Comparison of ENCODE assay signal across 16 cellular contexts in genomic region chr20:32010096-32010495, GRCh38. TPM values are rescaled to one million over a fixed set of nuclear protein-coding genes. Genes with fewer than 3 reads are reported as not detected.
DNase-seq lines count a peak whose midpoint lies in the region; ATAC-seq and TF ChIP-seq lines count a peak whose summit lies in the region.
"Had no signal": no experiment of that assay in that cellular context is flagged by ENCODE, and none has a peak within 500 bp of the region (broad histone marks: within the 10 kb centered on the region; RNA-seq: fewer than 3 reads in every experiment).

Gene CCM2L (plus strand): TSS chr20:32010438. CDS start chr20:32010455, 17 bp downstream.

- H3K4me3 ChIP-seq in gastroesophageal sphincter = peak within 1 kb of the TSS in 1 of 2 donors; percentile 42
- H3K4me3 ChIP-seq in lower lobe of right lung = peak within 1 kb of the TSS; percentile 52
- peak within 1 kb of the TSS in 1 of 4 donors; percentile 34 for H3K4me3 ChIP-seq in tibial nerve

- H3K27ac Mint-ChIP-seq in WTC11 = no peak within 1 kb of the TSS; the same call in 1 of the 2 replicates
- no peak within 1 kb of the TSS for H3K27ac Mint-ChIP-seq in activated naive CD8-positive, alpha-beta T cell treated with anti-CD3 and anti-CD28 coated beads for 36 hours
- H3K27ac Mint-ChIP-seq: stimulated activated naive B cell treated with anti-CD40 and anti-IgM and Interleukin-4, amounts not matched to agents 10 μg/mL and 1 μg/mL and 100 μg/mL, for 72 hours had no signal

- H3K4me1 ChIP-seq in gastroesophageal sphincter (peaks cover 0 to 5% (median 0%) of the 10 kb centered on the region in 3 donors), lower lobe of right lung (peaks cover 19% of the 10 kb centered on the region), tibial nerve (peaks cover 0 to 10% (median 0%) of the 10 kb centered on the region in 4 donors)

- no peaks in the 10 kb centered on the region for H3K9me3 Mint-ChIP-seq in WTC11
- H3K9me3 Mint-ChIP-seq in activated naive CD8-positive, alpha-beta T cell treated with anti-CD3 and anti-CD28 coated beads for 36 hours = no peaks in the 10 kb centered on the region
- H3K9me3 Mint-ChIP-seq: stimulated activated naive B cell treated with anti-CD40 and anti-IgM and Interleukin-4, amounts not matched to agents 10 μg/mL and 1 μg/mL and 100 μg/mL, for 72 hours had no signal

- CTCF ChIA-PET in WTC11 (lab: Charles Lee) = interaction anchor here (0.8 to 1.3 kb wide), 2 partner anchors 21 to 157 kb away, joined by 3 to 4 read pairs; no protein-coding TSS in a partner anchor

- no CpG with 5 or more reads among the region's 2 CpGs for WGBS in gastroesophageal sphincter (ENCODE audit: low coverage in 1 of 2), 2 donors
- 40 to 50% methylated on average over 2 of the region's 2 CpGs for WGBS in tibial nerve, 2 donors

- no peaks in the 10 kb centered on the region for H3K36me3 Mint-ChIP-seq in WTC11
- H3K36me3 Mint-ChIP-seq in activated naive CD8-positive, alpha-beta T cell treated with anti-CD3 and anti-CD28 coated beads for 36 hours = no peaks in the 10 kb centered on the region
- H3K36me3 Mint-ChIP-seq: stimulated activated naive B cell treated with anti-CD40 and anti-IgM and Interleukin-4, amounts not matched to agents 10 μg/mL and 1 μg/mL and 100 μg/mL, for 72 hours had no signal

- POLR2A ChIA-PET in WTC11 (lab: Charles Lee) = no interaction called here

- H3K9me3 ChIP-seq in gastroesophageal sphincter (no peaks in the 10 kb centered on the region), lower lobe of right lung (no peaks in the 10 kb centered on the region), tibial nerve (no peaks in the 10 kb centered on the region)

- no peak for TF ChIP-seq POLR2A in gastroesophageal sphincter (IDR thresholded peaks at IDR 0.05)
- no peak for TF ChIP-seq POLR2A in tibial nerve (IDR thresholded peaks at IDR 0.05)

- peak within 1 kb of the TSS; percentile 41 for H3K4me3 Mint-ChIP-seq in WTC11
- no peak within 1 kb of the TSS for H3K4me3 Mint-ChIP-seq in activated naive CD8-positive, alpha-beta T cell treated with anti-CD3 and anti-CD28 coated beads for 36 hours
- H3K4me3 Mint-ChIP-seq: stimulated activated naive B cell treated with anti-CD40 and anti-IgM and Interleukin-4, amounts not matched to agents 10 μg/mL and 1 μg/mL and 100 μg/mL, for 72 hours had no signal

- ATAC-seq in WTC11 (no peak), gastroesophageal sphincter (peak; percentile 30), lower lobe of right lung (peak; percentile 49 to 57), HG03521 (IDR thresholded peaks at IDR 0.05; ENCODE audit: unreplicated experiment) (no peak)
- ATAC-seq: stimulated activated naive B cell treated with anti-CD40 and anti-IgM and Interleukin-4, amounts not matched to agents 10 μg/mL and 1 μg/mL and 100 μg/mL, for 72 hours had no signal

- TF ChIP-seq CTCF in WTC11 (IDR thresholded peaks at IDR 0.05) = no peak
- no peak for TF ChIP-seq CTCF in gastroesophageal sphincter (IDR thresholded peaks at IDR 0.05)
- no peak for TF ChIP-seq CTCF in lower lobe of right lung (IDR thresholded peaks at IDR 0.05)
- TF ChIP-seq CTCF in tibial nerve (IDR thresholded peaks at IDR 0.05) = no peak

- H3K36me3 ChIP-seq in gastroesophageal sphincter = no peaks in the 10 kb centered on the region
- no peaks in the 10 kb centered on the region for H3K36me3 ChIP-seq in lower lobe of right lung
- no peaks in the 10 kb centered on the region for H3K36me3 ChIP-seq in tibial nerve

- intact Hi-C loops in lower lobe of right lung (cut with DNase I) = no loop called here

- H3K4me1 Mint-ChIP-seq in WTC11 = peaks cover 54% of the 10 kb centered on the region
- H3K4me1 Mint-ChIP-seq in activated naive CD8-positive, alpha-beta T cell treated with anti-CD3 and anti-CD28 coated beads for 36 hours = peaks cover 6% of the 10 kb centered on the region
- H3K4me1 Mint-ChIP-seq: stimulated activated naive B cell treated with anti-CD40 and anti-IgM and Interleukin-4, amounts not matched to agents 10 μg/mL and 1 μg/mL and 100 μg/mL, for 72 hours had no signal

- peaks cover 81% of the 10 kb centered on the region for H3K27me3 ChIP-seq in gastroesophageal sphincter
- H3K27me3 ChIP-seq in lower lobe of right lung (ENCODE audit: low read depth) = peaks cover 7% of the 10 kb centered on the region
- peaks cover 0 to 27% of the 10 kb centered on the region in 2 donors for H3K27me3 ChIP-seq in tibial nerve

- no peak for TF ChIP-seq EP300 in gastroesophageal sphincter (IDR thresholded peaks at IDR 0.05)
- TF ChIP-seq EP300 in tibial nerve (IDR thresholded peaks at IDR 0.05) = no peak

- DNase-seq in WTC11 (ENCODE audit: low spot score) (no peak), lower lobe of right lung (peak; percentile 34), tibial nerve (ENCODE audit: low spot score in 2 of 2) (no peak), NCI-H69 (lab: John Stamatoyannopoulos, UW) (no peak)
- DNase-seq in activated naive CD8-positive, alpha-beta T cell treated with anti-CD3 and anti-CD28 coated beads for 36 hours = no peak
- no peak for DNase-seq in activated CD4-positive, alpha-beta T cell treated with anti-CD3 and anti-CD28 coated beads for 4 hours
- DNase-seq: activated effector memory CD4-positive, alpha-beta T cell treated with Interleukin-2 at 50 U/mL for 16 hours; amniotic stem cell; GOT3; head of caudate nucleus; NCI-H1417 treated with DMSO at 0.1 percent for 48 hours; stimulated activated naive B cell treated with anti-CD40 and anti-IgM and Interleukin-4, amounts not matched to agents 10 μg/mL and 1 μg/mL and 100 μg/mL, for 72 hours had no signal

- H3K27me3 Mint-ChIP-seq in WTC11 (ENCODE audit: low read depth) = no peaks in the 10 kb centered on the region; the same call in 1 of the 2 replicates
- H3K27me3 Mint-ChIP-seq in activated naive CD8-positive, alpha-beta T cell treated with anti-CD3 and anti-CD28 coated beads for 36 hours = peaks cover 22% of the 10 kb centered on the region

- peak within 1 kb of the TSS in 3 of 4 donors; percentile 49 to 68 (median 55) for H3K27ac ChIP-seq in gastroesophageal sphincter
- H3K27ac ChIP-seq in lower lobe of right lung = peak within 1 kb of the TSS; percentile 78
- H3K27ac ChIP-seq in tibial nerve = peak within 1 kb of the TSS in 1 of 4 donors; percentile 38

TF ChIP-seq in WTC11, 78 proteins besides CTCF, POLR2A, EP300 and RAD21:
- no peak for TF ChIP-seq ZNF671 (CRISPR knock-in tag; IDR thresholded peaks at IDR 0.05)
- TF ChIP-seq TCF7 (CRISPR knock-in tag; IDR thresholded peaks at IDR 0.05; ENCODE audit: low read depth) = no peak
- no peak for TF ChIP-seq TEAD4 (CRISPR knock-in tag; IDR thresholded peaks at IDR 0.05)
- TF ChIP-seq ZNF121 (CRISPR knock-in tag; IDR thresholded peaks at IDR 0.05) = no peak

RNA-seq across cellular contexts. Expression of gene CCM2L, which starts in this region (rescaled TPM):
- 7.8 to 10.9 TPM (median 9.1 TPM) in 3 replicates for total RNA-seq in WTC11 (2021)
- 1 to 10 TPM; 3.0 to 9.3 (median 5.6) TPM for total RNA-seq in gastroesophageal sphincter
- 18.8 TPM for total RNA-seq in lower lobe of right lung
- total RNA-seq in tibial nerve = 10 to 100 TPM in 3 of 4 donors, 1 to 10 TPM in 1; 5.4 to 14.2 (median 13.6) TPM
- not detected for total RNA-seq in activated naive CD8-positive, alpha-beta T cell treated with anti-CD3 and anti-CD28 coated beads for 36 hours
- total RNA-seq: epithelial cell of proximal tubule, LHCN-M2 had no signal

Comparison
In these comparisons a context has a peak if more than half of its experiments do, and no peak if none do; other contexts are left out.
1. ATAC-seq: peak in gastroesophageal sphincter (single experiment) and lower lobe of right lung (2 of 2); none in WTC11 (single experiment) and HG03521 (single experiment).